In genomic region chr9:122939611-122940010, GRCh38 we compare ENCODE assay signal across 19 cellular contexts. TPM values are rescaled to one million over a fixed set of nuclear protein-coding genes. Genes with fewer than 3 reads are reported as not detected.
DNase-seq lines count a peak whose midpoint lies in the region; ATAC-seq and TF ChIP-seq lines count a peak whose summit lies in the region.
"Had no signal": no experiment of that assay in that cellular context is flagged by ENCODE, and none has a peak within 500 bp of the region (broad histone marks: within the 10 kb centered on the region; RNA-seq: fewer than 3 reads in every experiment).

No MANE protein-coding gene starts in this region.

- dilution Hi-C loops in mammary epithelial cell (cut with HindIII; ENCODE audit: low sequenced_read_pairs), result no loop called here

- no peak for TF ChIP-seq POLR2A in gastrocnemius medialis (IDR thresholded peaks at IDR 0.05)

- peak overlapping the region; percentile 90 for H3K4me2 ChIP-seq in mammary epithelial cell (ENCODE audit: insufficient read depth, low read depth, low read length)

- no peak overlapping the region for H3K27ac ChIP-seq in mammary epithelial cell (ENCODE audit: insufficient read depth, low read depth, low read length)
- peak overlapping the region in 1 of 4 donors; percentile 87 for H3K27ac ChIP-seq in gastrocnemius medialis

- H3K27ac Mint-ChIP-seq in activated naive CD8-positive, alpha-beta T cell treated with anti-CD3 and anti-CD28 coated beads, Interleukin-2, amount 10 ng/mL, durations not matched to agents 7 days and 5 days, result peak overlapping the region; percentile 58
- no peak overlapping the region for H3K27ac Mint-ChIP-seq in activated naive CD8-positive, alpha-beta T cell treated with anti-CD3 and anti-CD28 coated beads for 36 hours
- no peak overlapping the region for H3K27ac Mint-ChIP-seq in stimulated activated memory B cell treated with anti-CD40 and anti-IgM and Interleukin-4, amounts not matched to agents 10 μg/mL and 1 μg/mL and 100 μg/mL, for 72 hours

- no peaks in the 10 kb centered on the region for H3K27me3 ChIP-seq in mammary epithelial cell (ENCODE audit: insufficient read depth, low read length)
- H3K27me3 ChIP-seq in gastrocnemius medialis, result no peaks in the 10 kb centered on the region
- H3K27me3 ChIP-seq: BE2C had no signal

- in situ Hi-C loops in mammary epithelial cell (cut with MboI; ENCODE audit: low sequenced_read_pairs in 2 of 2), result no loop called here
- in situ Hi-C loops in gastrocnemius medialis (cut with MboI; ENCODE audit: low sequenced_read_pairs in 4 of 4), result no loop called here
- in situ Hi-C loops in ACHN (cut with HindIII; ENCODE audit: low pct_ligation_motif_present, low pct_unique_long_range_greater_than_20kb, low sequenced_read_pairs), result no loop called here

- H3K79me2 ChIP-seq in mammary epithelial cell (ENCODE audit: insufficient read depth, low read length), result peaks cover 63% of the 10 kb centered on the region

- H3K36me3 Mint-ChIP-seq in activated naive CD8-positive, alpha-beta T cell treated with anti-CD3 and anti-CD28 coated beads, Interleukin-2, amount 10 ng/mL, durations not matched to agents 7 days and 5 days, result peaks cover 13% of the 10 kb centered on the region
- peaks cover 12% of the 10 kb centered on the region for H3K36me3 Mint-ChIP-seq in activated naive CD8-positive, alpha-beta T cell treated with anti-CD3 and anti-CD28 coated beads for 36 hours
- peaks cover 30% of the 10 kb centered on the region for H3K36me3 Mint-ChIP-seq in stimulated activated memory B cell treated with anti-CD40 and anti-IgM and Interleukin-4, amounts not matched to agents 10 μg/mL and 1 μg/mL and 100 μg/mL, for 72 hours

- H3K4me3 ChIP-seq in mammary epithelial cell (replicated peaks in 1 of 3; ENCODE audit: insufficient read depth in 1 of 3, low read depth in 2 of 3, low read length in 3 of 3) (no peak overlapping the region), gastrocnemius medialis (no peak overlapping the region)

- CTCF ChIA-PET in mammary epithelial cell (lab: Charles Lee; ENCODE audit: low non-redundant PET), result no interaction called here

- H3K4me3 Mint-ChIP-seq in activated naive CD8-positive, alpha-beta T cell treated with anti-CD3 and anti-CD28 coated beads, Interleukin-2, amount 10 ng/mL, durations not matched to agents 7 days and 5 days, result no peak overlapping the region
- no peak overlapping the region for H3K4me3 Mint-ChIP-seq in activated naive CD8-positive, alpha-beta T cell treated with anti-CD3 and anti-CD28 coated beads for 36 hours
- peak overlapping the region; percentile 38 for H3K4me3 Mint-ChIP-seq in stimulated activated memory B cell treated with anti-CD40 and anti-IgM and Interleukin-4, amounts not matched to agents 10 μg/mL and 1 μg/mL and 100 μg/mL, for 72 hours

- no TSS peak for BruUV-seq in mammary epithelial cell (replicated peaks; lab: Mats Ljungman, UMichigan)

- H3K36me3 ChIP-seq in mammary epithelial cell (ENCODE audit: insufficient read depth, low read length) (peaks cover 7% of the 10 kb centered on the region), gastrocnemius medialis (peaks cover 0 to 20% of the 10 kb centered on the region in 2 donors)

- no peaks in the 10 kb centered on the region for H4K20me1 ChIP-seq in mammary epithelial cell (ENCODE audit: insufficient read depth, low read length)

- H2AFZ ChIP-seq in mammary epithelial cell (ENCODE audit: low read depth, low read length), result no peak overlapping the region

- H3K9me3 ChIP-seq in mammary epithelial cell (replicated peaks; ENCODE audit: insufficient read depth, low read length), result no peaks in the 10 kb centered on the region
- H3K9me3 ChIP-seq in gastrocnemius medialis, result no peaks in the 10 kb centered on the region
- H3K9me3 ChIP-seq: BE2C, lower lobe of right lung, thoracic aorta had no signal

- H3K9ac ChIP-seq in mammary epithelial cell (ENCODE audit: insufficient read depth, low read length), result no peak overlapping the region

- no peak for DNase-seq in activated naive CD8-positive, alpha-beta T cell treated with anti-CD3 and anti-CD28 coated beads, Interleukin-2, amount 10 ng/mL, durations not matched to agents 7 days and 5 days
- DNase-seq in activated naive CD8-positive, alpha-beta T cell treated with anti-CD3 and anti-CD28 coated beads for 36 hours, result no peak
- peak; percentile 38 for DNase-seq in MV-4-11 (lab: John Stamatoyannopoulos, UW)
- DNase-seq in mammary epithelial cell, result no peak
- no peak for DNase-seq in gastrocnemius medialis
- DNase-seq in ACHN, result no peak
- DNase-seq: activated CD4-positive, CD25-positive, alpha-beta regulatory T cell treated with anti-CD3 and anti-CD28 coated beads, Interleukin-2, amount 50 U/mL, for 72 hours; BE2C; DND-41; erythroblast; lower lobe of right lung; NCI-H1694 treated with DMSO at 0.1 percent for 48 hours; NCI-H510A; right cardiac atrium; stimulated activated CD4-positive, alpha-beta T cell treated with anti-CD3 and anti-CD28 coated beads, Interleukin-2, amount 100 ng/mL, for 24 hours; T-cell had no signal

- H3K27me3 Mint-ChIP-seq in activated naive CD8-positive, alpha-beta T cell treated with anti-CD3 and anti-CD28 coated beads, Interleukin-2, amount 10 ng/mL, durations not matched to agents 7 days and 5 days, result no peaks in the 10 kb centered on the region
- no peaks in the 10 kb centered on the region for H3K27me3 Mint-ChIP-seq in activated naive CD8-positive, alpha-beta T cell treated with anti-CD3 and anti-CD28 coated beads for 36 hours
- no peaks in the 10 kb centered on the region for H3K27me3 Mint-ChIP-seq in stimulated activated memory B cell treated with anti-CD40 and anti-IgM and Interleukin-4, amounts not matched to agents 10 μg/mL and 1 μg/mL and 100 μg/mL, for 72 hours
- H3K27me3 Mint-ChIP-seq: T-cell had no signal

- ATAC-seq in activated naive CD8-positive, alpha-beta T cell treated with anti-CD3 and anti-CD28 coated beads, Interleukin-2, amount 10 ng/mL, durations not matched to agents 7 days and 5 days (ENCODE audit: low read depth), result no peak
- no peak for ATAC-seq in stimulated activated memory B cell treated with anti-CD40 and anti-IgM and Interleukin-4, amounts not matched to agents 10 μg/mL and 1 μg/mL and 100 μg/mL, for 72 hours
- ATAC-seq in GM18498 (IDR thresholded peaks at IDR 0.05; ENCODE audit: unreplicated experiment), result no peak
- ATAC-seq in gastrocnemius medialis, result no peak
- ATAC-seq: lower lobe of right lung, right cardiac atrium, T-cell had no signal

- H3K4me1 ChIP-seq in mammary epithelial cell (ENCODE audit: insufficient read depth, low read length), result peaks cover 24% of the 10 kb centered on the region
- peaks cover 12 to 19% of the 10 kb centered on the region in 2 donors for H3K4me1 ChIP-seq in gastrocnemius medialis
- H3K4me1 ChIP-seq: BE2C had no signal

- H3K4me1 Mint-ChIP-seq in activated naive CD8-positive, alpha-beta T cell treated with anti-CD3 and anti-CD28 coated beads, Interleukin-2, amount 10 ng/mL, durations not matched to agents 7 days and 5 days, result peaks cover 26% of the 10 kb centered on the region
- peaks cover 20% of the 10 kb centered on the region for H3K4me1 Mint-ChIP-seq in activated naive CD8-positive, alpha-beta T cell treated with anti-CD3 and anti-CD28 coated beads for 36 hours
- H3K4me1 Mint-ChIP-seq in stimulated activated memory B cell treated with anti-CD40 and anti-IgM and Interleukin-4, amounts not matched to agents 10 μg/mL and 1 μg/mL and 100 μg/mL, for 72 hours, result peaks cover 24% of the 10 kb centered on the region

- TF ChIP-seq CTCF in mammary epithelial cell (conservative IDR thresholded peaks at IDR 0.05 in 1 of 2, IDR thresholded peaks at IDR 0.05 in 1 of 2; ENCODE audit: extremely low read depth in 1 of 2, insufficient read depth in 1 of 2, low read depth in 1 of 2, low read length in 2 of 2), result no peak
- TF ChIP-seq CTCF in gastrocnemius medialis (IDR thresholded peaks at IDR 0.05 in 4 of 5, conservative IDR thresholded peaks at IDR 0.05 in 1 of 5), result no peak

- intact Hi-C loops in mammary epithelial cell (cut with micrococcal nuclease) (loop anchor here (1.0 to 2.0 kb wide), 2 partner anchors 8 to 27 kb away; partner anchors contain the start of genes ZBTB26 and ZBTB6), gastrocnemius medialis (cut with DNase I; ENCODE audit: low total_unique reads) (loop anchor here (1.0 kb wide), 2 partner anchors 8 to 34 kb away; partner anchors contain the start of genes RC3H2 and ZBTB26)

- 31% methylated on average over 4 of the region's 4 CpGs for WGBS in mammary epithelial cell (ENCODE audit: low coverage, missing lambda C conversion rate)

- POLR2A ChIA-PET in activated naive CD8-positive, alpha-beta T cell treated with anti-CD3 and anti-CD28 coated beads, Interleukin-2, amount 10 ng/mL, durations not matched to agents 7 days and 5 days (lab: Charles Lee), result interaction anchor here (1.3 to 4.1 kb wide), 3 partner anchors 8 to 59 kb away, joined by 3 to 55 read pairs (median 26); partner anchors contain the start of genes ZBTB26 and ZBTB6

- H3K9me3 Mint-ChIP-seq in activated naive CD8-positive, alpha-beta T cell treated with anti-CD3 and anti-CD28 coated beads, Interleukin-2, amount 10 ng/mL, durations not matched to agents 7 days and 5 days, result no peaks in the 10 kb centered on the region
- no peaks in the 10 kb centered on the region for H3K9me3 Mint-ChIP-seq in activated naive CD8-positive, alpha-beta T cell treated with anti-CD3 and anti-CD28 coated beads for 36 hours
- H3K9me3 Mint-ChIP-seq in stimulated activated memory B cell treated with anti-CD40 and anti-IgM and Interleukin-4, amounts not matched to agents 10 μg/mL and 1 μg/mL and 100 μg/mL, for 72 hours, result no peaks in the 10 kb centered on the region
- H3K9me3 Mint-ChIP-seq: T-cell had no signal

RNA-seq across cellular contexts. Expression of gene RABGAP1, which starts 1.2 kb away (rescaled TPM):
- 10 to 100 TPM; 25.5 to 27.7 TPM for total RNA-seq in activated naive CD8-positive, alpha-beta T cell treated with anti-CD3 and anti-CD28 coated beads, Interleukin-2, amount 10 ng/mL, durations not matched to agents 7 days and 5 days
- total RNA-seq in activated naive CD8-positive, alpha-beta T cell treated with anti-CD3 and anti-CD28 coated beads for 36 hours, result 10 to 100 TPM; 19.4 to 20.6 TPM
- total RNA-seq in mammary epithelial cell, result 10 to 100 TPM; 56.0 to 61.7 TPM
- polyA plus RNA-seq in mammary epithelial cell, result 20.1 TPM
- polyA minus RNA-seq in mammary epithelial cell, result 91.2 TPM
- total RNA-seq in gastrocnemius medialis, result 10 to 100 TPM; 23.7 to 33.8 (median 26.6) TPM

RNA-seq across cellular contexts. Expression of gene ZBTB26, which starts 8.3 kb away (rescaled TPM):
- total RNA-seq in activated naive CD8-positive, alpha-beta T cell treated with anti-CD3 and anti-CD28 coated beads, Interleukin-2, amount 10 ng/mL, durations not matched to agents 7 days and 5 days, result 10 to 100 TPM in 1 of 2 experiments, 1 to 10 TPM in 1; 8.3 to 11.2 TPM
- total RNA-seq in activated naive CD8-positive, alpha-beta T cell treated with anti-CD3 and anti-CD28 coated beads for 36 hours, result 1 to 10 TPM; 5.2 to 5.8 TPM
- 1 to 10 TPM; 3.0 to 5.0 TPM for total RNA-seq in mammary epithelial cell
- 1.6 TPM for polyA plus RNA-seq in mammary epithelial cell
- polyA minus RNA-seq in mammary epithelial cell, result 1.3 TPM
- total RNA-seq in gastrocnemius medialis, result 1 to 10 TPM; 1.6 to 6.3 (median 2.6) TPM

RNA-seq across cellular contexts. Expression of gene ZBTB6, which starts 26.5 kb away (rescaled TPM):
- 10 to 100 TPM; 13.0 to 13.6 TPM for total RNA-seq in activated naive CD8-positive, alpha-beta T cell treated with anti-CD3 and anti-CD28 coated beads, Interleukin-2, amount 10 ng/mL, durations not matched to agents 7 days and 5 days
- 10 to 100 TPM in 1 of 2 experiments, 1 to 10 TPM in 1; 9.6 to 10.5 TPM for total RNA-seq in activated naive CD8-positive, alpha-beta T cell treated with anti-CD3 and anti-CD28 coated beads for 36 hours
- total RNA-seq in mammary epithelial cell (10 to 100 TPM in 1 of 2 donors, 1 to 10 TPM in 1; 8.2 to 18.3 TPM), gastrocnemius medialis (10 to 100 TPM in 2 of 4 donors, 1 to 10 TPM in 2; 4.5 to 12.0 (median 7.8) TPM)
- polyA plus RNA-seq in mammary epithelial cell, result 3.7 TPM
- polyA minus RNA-seq in mammary epithelial cell, result 6.0 TPM

RNA-seq across cellular contexts. Expression of gene RC3H2, which starts 34.5 kb away (rescaled TPM):
- total RNA-seq in activated naive CD8-positive, alpha-beta T cell treated with anti-CD3 and anti-CD28 coated beads, Interleukin-2, amount 10 ng/mL, durations not matched to agents 7 days and 5 days, result 10 to 100 TPM; 52.6 to 55.0 TPM
- total RNA-seq in activated naive CD8-positive, alpha-beta T cell treated with anti-CD3 and anti-CD28 coated beads for 36 hours, result 10 to 100 TPM; 26.4 to 28.0 TPM
- 10 to 100 TPM; 55.6 to 68.7 TPM for total RNA-seq in mammary epithelial cell
- polyA plus RNA-seq in mammary epithelial cell, result 29.9 TPM
- polyA minus RNA-seq in mammary epithelial cell, result 179 TPM
- total RNA-seq in gastrocnemius medialis, result 10 to 100 TPM; 29.4 to 45.2 (median 36.6) TPM
